ENCODE assay signal across 8 cellular contexts in the genomic region with DNA sequence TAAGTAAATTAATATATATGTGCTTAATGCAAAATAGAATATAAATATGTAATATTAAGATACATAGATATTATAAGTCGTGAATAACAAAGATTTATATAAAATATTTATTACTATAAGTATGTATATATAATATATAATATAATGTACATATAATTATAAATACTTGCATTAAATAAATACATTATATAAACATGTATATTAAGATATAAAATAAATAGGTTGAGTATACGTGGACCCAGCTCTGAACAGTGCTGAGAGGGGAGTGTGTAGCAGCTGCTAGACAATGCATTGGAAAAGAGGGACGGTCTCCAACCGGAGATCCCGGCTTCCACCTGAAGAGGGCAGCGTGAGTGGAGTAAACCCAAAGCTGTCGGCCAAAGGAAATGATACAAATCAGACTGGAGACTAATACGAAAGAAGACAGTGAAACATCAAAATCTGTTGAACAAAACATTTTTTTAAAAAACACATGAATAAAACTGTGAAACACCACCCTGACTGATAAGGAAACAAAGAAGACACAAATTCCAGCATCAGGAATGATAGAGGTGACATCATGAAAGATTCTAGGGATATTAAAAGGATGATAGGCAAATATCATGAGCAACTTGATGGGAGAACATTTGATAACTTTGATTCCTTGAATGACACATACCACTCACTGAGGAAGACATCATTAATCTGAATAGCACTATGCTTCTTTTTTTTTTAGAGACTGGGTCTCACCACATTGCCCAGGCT.
A peak's percentile ranks its signal among the peaks of the same experiment; 100 is the strongest.
DNase-seq lines count a peak whose midpoint lies in the region; ATAC-seq and TF ChIP-seq lines count a peak whose summit lies in the region.

No MANE protein-coding gene starts in this region.

- H3K9ac ChIP-seq in H9 (ENCODE audit: extremely low read depth, insufficient read length, low read length) = no peak overlapping the region
- H3K9ac ChIP-seq in mesenchymal stem cell (ENCODE audit: low read length) = peak overlapping the region; percentile 34

- H3K23ac ChIP-seq in H9 (ENCODE audit: insufficient read length, low read depth, low read length) (no peak overlapping the region), mesenchymal stem cell (ENCODE audit: low read length in 2 of 2) (no peak overlapping the region)

- peaks cover 27 to 37% of the 10 kb centered on the region in 2 experiments for H3K4me1 Mint-ChIP-seq in H9

- peak; percentile 82 for TF ChIP-seq CTCF in H9 (conservative IDR thresholded peaks at IDR 0.05)

- H3K18ac ChIP-seq in H9 (ENCODE audit: insufficient read length, low read depth, low read length) (no peak overlapping the region), mesenchymal stem cell (ENCODE audit: low read depth in 1 of 2, low read length in 2 of 2) (no peak overlapping the region)

- peaks cover 8 to 16% of the 10 kb centered on the region in 2 experiments for H3K36me3 ChIP-seq in mesenchymal stem cell (ENCODE audit: control insufficient read depth in 1 of 2, insufficient read depth in 2 of 2, low read depth in 1 of 2, low read length in 2 of 2)

- H3K4me1 ChIP-seq in H9 (ENCODE audit: insufficient read depth, low read length) (no peaks in the 10 kb centered on the region), mesenchymal stem cell (ENCODE audit: control insufficient read depth, insufficient read depth, low read depth, low read length) (peaks cover 8% of the 10 kb centered on the region)

- H3K23me2 ChIP-seq in H9 (ENCODE audit: insufficient read length, low read depth, low read length, poor library complexity, severe bottlenecking) = no peaks in the 10 kb centered on the region

- H2BK15ac ChIP-seq in H9 (ENCODE audit: low read depth, low read length) = no peak overlapping the region
- no peak overlapping the region for H2BK15ac ChIP-seq in mesenchymal stem cell (ENCODE audit: low read depth, poor library complexity, severe bottlenecking)

- no peak overlapping the region for H3K4me3 ChIP-seq in mesenchymal stem cell (ENCODE audit: insufficient read depth in 1 of 2, low read depth in 1 of 2, low read length in 2 of 2)

- no peaks in the 10 kb centered on the region for H3K79me1 ChIP-seq in H9 (ENCODE audit: insufficient read depth, low read depth, low read length, poor library complexity, severe bottlenecking)
- no peaks in the 10 kb centered on the region for H3K79me1 ChIP-seq in mesenchymal stem cell (replicated peaks; ENCODE audit: low read length, poor library complexity, severe bottlenecking)

- H3K27me3 Mint-ChIP-seq in H9 (ENCODE audit: low read depth) = no peaks in the 10 kb centered on the region

- WGBS in H9 (ENCODE audit: extremely low coverage, insufficient read length, low lambda C conversion rate) = no CpG with 5 or more reads among the region's 8 CpGs
- 24% methylated on average over 4 of the region's 8 CpGs for WGBS in mesenchymal stem cell

- H4K91ac ChIP-seq in H9 (ENCODE audit: insufficient read length, low read depth, low read length) (no peak overlapping the region), mesenchymal stem cell (ENCODE audit: low read length) (no peak overlapping the region)

- no peak overlapping the region for H2BK20ac ChIP-seq in H9 (ENCODE audit: low read depth, low read length, poor library complexity, severe bottlenecking)

- H3K27me3 ChIP-seq in H9 (ENCODE audit: insufficient read depth, low read length) (no peaks in the 10 kb centered on the region), mesenchymal stem cell (ENCODE audit: control insufficient read depth in 1 of 2, insufficient read depth in 1 of 2, low read length in 2 of 2) (no peaks in the 10 kb centered on the region)

- H3K4ac ChIP-seq in H9 (ENCODE audit: low read depth, low read length) (no peak overlapping the region), mesenchymal stem cell (ENCODE audit: low read depth in 1 of 2, low read length in 2 of 2) (no peak overlapping the region)

- H3K56ac ChIP-seq in H9 (ENCODE audit: insufficient read length, low read depth, low read length) = no peak overlapping the region

- H2BK120ac ChIP-seq in H9 (ENCODE audit: low read depth, low read length, poor library complexity, severe bottlenecking) (no peak overlapping the region), mesenchymal stem cell (ENCODE audit: low read depth, low read length) (no peak overlapping the region)

- DNase-seq in AG08396 (ENCODE audit: low spot score) (peak; percentile 84), H9 (peak; percentile 76), NCI-H748 (lab: John Stamatoyannopoulos, UW; ENCODE audit: unreplicated experiment) (peak; percentile 62), mesenchymal stem cell (peak; percentile 73)
- DNase-seq in activated CD4-positive, alpha-beta T cell treated with anti-CD3 and anti-CD28 coated beads, Interleukin-2, amount 50 U/mL, for 4 hours = peak; percentile 66 to 75
- peak; percentile 56 for DNase-seq in effector CD4-positive, alpha-beta T cell
- peak; percentile 45 to 47 for DNase-seq in stimulated activated CD8-positive, alpha-beta memory T cell treated with anti-CD3 and anti-CD28 coated beads, Interleukin-7, amount 100 ng/mL, for 1 hour (ENCODE audit: low read depth in 2 of 2)

- no peak overlapping the region for H3K4me3 Mint-ChIP-seq in H9

- no peak overlapping the region for H2BK5ac ChIP-seq in H9 (ENCODE audit: insufficient read length, low read length)
- no peak overlapping the region for H2BK5ac ChIP-seq in mesenchymal stem cell (ENCODE audit: low read depth, low read length, poor library complexity, severe bottlenecking)

- ATAC-seq in GM18907 (IDR thresholded peaks at IDR 0.05; ENCODE audit: unreplicated experiment) = no peak

- no peaks in the 10 kb centered on the region for H3K79me2 ChIP-seq in H9 (ENCODE audit: insufficient read depth, low read length)

- H3K36me3 Mint-ChIP-seq in H9 (ENCODE audit: insufficient read depth in 1 of 3, low read depth in 3 of 3) = peaks cover 10 to 23% (median 13%) of the 10 kb centered on the region in 3 experiments

- no peak overlapping the region for H3K4me2 ChIP-seq in H9 (ENCODE audit: insufficient read depth, insufficient read length, low read length)
- no peak overlapping the region for H3K4me2 ChIP-seq in mesenchymal stem cell (ENCODE audit: low read length, poor library complexity, severe bottlenecking)

- H2BK12ac ChIP-seq in H9 (ENCODE audit: insufficient read length, low read depth, low read length) = no peak overlapping the region
- H2BK12ac ChIP-seq in mesenchymal stem cell (ENCODE audit: low read length in 2 of 2) = no peak overlapping the region

- no peaks in the 10 kb centered on the region for H4K20me1 ChIP-seq in H9 (ENCODE audit: control insufficient read depth, insufficient read depth, insufficient read length)

- H3K27ac ChIP-seq in H9 (ENCODE audit: insufficient read length, low read depth, low read length) (no peak overlapping the region), mesenchymal stem cell (ENCODE audit: low read length, poor library complexity, severe bottlenecking) (no peak overlapping the region)

- no peaks in the 10 kb centered on the region for H3K9me3 ChIP-seq in H9 (ENCODE audit: control insufficient read depth, low read depth, low read length)
- H3K9me3 ChIP-seq in mesenchymal stem cell (ENCODE audit: control insufficient read depth, low read length) = peaks cover 6% of the 10 kb centered on the region

- no peak overlapping the region for H3K14ac ChIP-seq in H9 (ENCODE audit: insufficient read depth, low read length)
- H3K14ac ChIP-seq in mesenchymal stem cell (ENCODE audit: low read length in 2 of 2) = no peak overlapping the region

- no peak overlapping the region for H2AK5ac ChIP-seq in H9 (ENCODE audit: insufficient read length, low read length)
- no peak overlapping the region for H2AK5ac ChIP-seq in mesenchymal stem cell (ENCODE audit: low read length, severe bottlenecking)

- no peak overlapping the region for H2AFZ ChIP-seq in H9 (ENCODE audit: low read length)
- H2AFZ ChIP-seq in mesenchymal stem cell (ENCODE audit: low read depth, low read length) = no peak overlapping the region

- H3T11ph ChIP-seq in H9 (ENCODE audit: low read length) = no peak overlapping the region

- H4K8ac ChIP-seq in H9 (replicated peaks; ENCODE audit: insufficient read length, low read depth, low read length) = no peak overlapping the region
- H4K8ac ChIP-seq in mesenchymal stem cell (ENCODE audit: low read length) = no peak overlapping the region

- H3K27ac Mint-ChIP-seq in H9 = no peak overlapping the region

- H3K9me3 Mint-ChIP-seq in H9 = peaks cover 0 to 9% of the 10 kb centered on the region in 2 experiments; a peak in 2 of 5 replicates

- no peak overlapping the region for H4K5ac ChIP-seq in H9 (ENCODE audit: insufficient read length, low read depth, low read length)
